16 cellular contexts compared by ENCODE assay signal in the genomic region with DNA sequence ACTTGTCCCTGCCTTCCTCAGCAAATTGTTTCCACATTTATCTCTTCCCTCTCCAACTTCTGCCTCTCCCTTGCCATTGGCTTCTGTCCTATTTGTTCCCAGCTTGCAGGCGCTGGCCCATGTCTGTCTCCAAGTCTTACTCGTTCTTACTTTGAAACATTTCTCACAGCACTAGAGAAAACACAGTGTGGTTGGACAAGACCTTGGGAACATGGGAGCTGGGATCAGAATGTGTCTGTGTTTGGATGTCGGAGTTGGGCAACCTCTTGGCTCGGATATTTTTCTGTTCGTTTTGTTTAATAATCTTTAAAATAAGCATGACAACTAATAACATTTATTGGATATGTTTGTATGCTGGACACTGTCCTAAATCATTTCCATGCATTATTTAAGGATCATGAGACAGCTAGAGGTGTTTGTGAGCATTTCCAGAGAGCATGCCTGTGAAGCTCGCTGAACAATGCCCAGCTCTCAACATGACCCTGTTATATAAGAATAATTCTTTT. TPM values are rescaled to one million over a fixed set of nuclear protein-coding genes. Genes with fewer than 3 reads are reported as not detected.
DNase-seq lines count a peak whose midpoint lies in the region; ATAC-seq and TF ChIP-seq lines count a peak whose summit lies in the region.
"Had no signal": no experiment of that assay in that cellular context is flagged by ENCODE, and none has a peak within 500 bp of the region (broad histone marks: within the 10 kb centered on the region; RNA-seq: fewer than 3 reads in every experiment).

No MANE protein-coding gene starts in this region.

- no peak for DNase-seq in activated naive CD4-positive, alpha-beta T cell treated with anti-CD3 and anti-CD28 coated beads for 36 hours
- DNase-seq in foreskin fibroblast (peak; percentile 38 to 66), mucosa of gallbladder (ENCODE audit: low spot score) (peak; percentile 29), aorta (no peak), KG1 (lab: John Stamatoyannopoulos, UW) (no peak), HAP-1 (ENCODE audit: low spot score in 2 of 2) (no peak)
- no peak for DNase-seq in activated CD4-positive, alpha-beta T cell treated with anti-CD3 and anti-CD28 coated beads, Interleukin-2, amount 50 U/mL, for 1 hour
- DNase-seq: amniotic stem cell, Caco-2, NCI-H1092, small intestine had no signal

- H3K27me3 Mint-ChIP-seq in activated naive CD4-positive, alpha-beta T cell treated with anti-CD3 and anti-CD28 coated beads, Interleukin-2, amount 50 U/mL, for 24 hours: no peaks in the 10 kb centered on the region
- no peaks in the 10 kb centered on the region for H3K27me3 Mint-ChIP-seq in activated naive CD4-positive, alpha-beta T cell treated with anti-CD3 and anti-CD28 coated beads for 36 hours (ENCODE audit: low read depth)

- H3K4me3 ChIP-seq in foreskin fibroblast (ENCODE audit: low read depth in 1 of 2, low read length in 2 of 2) (no peak overlapping the region), aorta (ENCODE audit: low read length in 2 of 2) (no peak overlapping the region), HAP-1 (no peak overlapping the region)
- H3K4me3 ChIP-seq: A549, coronary artery, neural progenitor cell had no signal

- ATAC-seq in aorta (ENCODE audit: low FRiP score): peak; percentile 56
- ATAC-seq: esophagus mucosa had no signal

- H3K27me3 ChIP-seq in aorta (ENCODE audit: control insufficient read depth in 1 of 2, insufficient read depth in 2 of 2, low read length in 1 of 2) (no peaks in the 10 kb centered on the region), HAP-1 (ENCODE audit: low read depth) (no peaks in the 10 kb centered on the region)
- H3K27me3 ChIP-seq: neural progenitor cell had no signal

- H3K4me1 Mint-ChIP-seq in activated naive CD4-positive, alpha-beta T cell treated with anti-CD3 and anti-CD28 coated beads, Interleukin-2, amount 50 U/mL, for 24 hours: peaks cover 16% of the 10 kb centered on the region
- H3K4me1 Mint-ChIP-seq in activated naive CD4-positive, alpha-beta T cell treated with anti-CD3 and anti-CD28 coated beads for 36 hours (ENCODE audit: low read depth): peaks cover 16% of the 10 kb centered on the region

- H3K36me3 ChIP-seq in aorta (ENCODE audit: control insufficient read depth in 1 of 2, insufficient read depth in 2 of 2, low read length in 1 of 2) (no peaks in the 10 kb centered on the region), HAP-1 (replicated peaks) (no peaks in the 10 kb centered on the region)
- H3K36me3 ChIP-seq: neural progenitor cell had no signal

- no peak for TF ChIP-seq CTCF in foreskin fibroblast (IDR thresholded peaks at IDR 0.05; ENCODE audit: low read depth, low read length)

- no peak overlapping the region for H3K4me3 Mint-ChIP-seq in activated naive CD4-positive, alpha-beta T cell treated with anti-CD3 and anti-CD28 coated beads, Interleukin-2, amount 50 U/mL, for 24 hours
- no peak overlapping the region for H3K4me3 Mint-ChIP-seq in activated naive CD4-positive, alpha-beta T cell treated with anti-CD3 and anti-CD28 coated beads for 36 hours
- H3K4me3 Mint-ChIP-seq: neural progenitor cell had no signal

- H3K27ac Mint-ChIP-seq in activated naive CD4-positive, alpha-beta T cell treated with anti-CD3 and anti-CD28 coated beads, Interleukin-2, amount 50 U/mL, for 24 hours: peak overlapping the region; percentile 5
- no peak overlapping the region for H3K27ac Mint-ChIP-seq in activated naive CD4-positive, alpha-beta T cell treated with anti-CD3 and anti-CD28 coated beads for 36 hours
- H3K27ac Mint-ChIP-seq: neural progenitor cell had no signal

- 10 to 16% methylated on average over 6 of the region's 6 CpGs for WGBS in aorta, 2 donors

- intact Hi-C loops in activated naive CD4-positive, alpha-beta T cell treated with anti-CD3 and anti-CD28 coated beads for 36 hours (cut with micrococcal nuclease): loop anchor here (10.0 kb wide), 2 partner anchors 1075 to 1955 kb away; a partner anchor contains a TSS
- intact Hi-C loops in aorta (cut with DNase I): no loop called here

- H3K27ac ChIP-seq in aorta (ENCODE audit: low read depth in 1 of 2, low read length in 2 of 2): no peak overlapping the region
- H3K27ac ChIP-seq: neural progenitor cell had no signal

- H3K9me3 Mint-ChIP-seq in activated naive CD4-positive, alpha-beta T cell treated with anti-CD3 and anti-CD28 coated beads, Interleukin-2, amount 50 U/mL, for 24 hours: no peaks in the 10 kb centered on the region
- H3K9me3 Mint-ChIP-seq in activated naive CD4-positive, alpha-beta T cell treated with anti-CD3 and anti-CD28 coated beads for 36 hours: no peaks in the 10 kb centered on the region
- H3K9me3 Mint-ChIP-seq: neural progenitor cell had no signal

- in situ Hi-C loops in HAP-1 (cut with MboI; ENCODE audit: low sequenced_read_pairs): no loop called here

- CTCF ChIA-PET in activated naive CD4-positive, alpha-beta T cell treated with anti-CD3 and anti-CD28 coated beads for 36 hours (lab: Charles Lee): interaction anchor here (1.1 kb wide), 1 partner anchor 68 kb away, joined by 4 read pairs; no protein-coding TSS in a partner anchor

- no peaks in the 10 kb centered on the region for H3K36me3 Mint-ChIP-seq in activated naive CD4-positive, alpha-beta T cell treated with anti-CD3 and anti-CD28 coated beads, Interleukin-2, amount 50 U/mL, for 24 hours
- peaks cover 2% of the 10 kb centered on the region for H3K36me3 Mint-ChIP-seq in activated naive CD4-positive, alpha-beta T cell treated with anti-CD3 and anti-CD28 coated beads for 36 hours (ENCODE audit: low read depth)

- H3K4me1 ChIP-seq in aorta (ENCODE audit: control insufficient read depth in 1 of 2, insufficient read depth in 2 of 2, low read length in 2 of 2) (no peaks in the 10 kb centered on the region), HAP-1 (no peaks in the 10 kb centered on the region; the same call in 1 of the 2 replicates)

- H3K9me3 ChIP-seq in aorta (ENCODE audit: control insufficient read depth, low read length) (no peaks in the 10 kb centered on the region), HAP-1 (no peaks in the 10 kb centered on the region)
- H3K9me3 ChIP-seq: A549, Caco-2 had no signal

RNA-seq across cellular contexts. Expression of a gene that starts 5.9 kb away (rescaled TPM):
- total RNA-seq in activated naive CD4-positive, alpha-beta T cell treated with anti-CD3 and anti-CD28 coated beads for 36 hours: 10 to 100 TPM; 23.0 to 24.5 TPM
- 41.0 TPM for total RNA-seq in mucosa of gallbladder
- 10 to 100 TPM; 41.8 to 68.5 TPM for total RNA-seq in aorta
- polyA plus RNA-seq in aorta: 10 to 100 TPM; 10.0 to 15.0 TPM

RNA-seq across cellular contexts. Expression of a gene that starts 29.6 kb away (rescaled TPM):
- 100 to 1,000 TPM; 527 to 529 TPM for total RNA-seq in activated naive CD4-positive, alpha-beta T cell treated with anti-CD3 and anti-CD28 coated beads for 36 hours
- total RNA-seq in mucosa of gallbladder (191 TPM), aorta (100 to 1,000 TPM in 1 of 2 donors, 10 to 100 TPM in 1; 77.8 to 111 TPM)
- 10 to 100 TPM; 66.6 to 86.0 TPM for polyA plus RNA-seq in aorta

Comparison
In these comparisons a context has a peak if more than half of its experiments do, and no peak if none do; other contexts are left out.
1. DNase-seq: peak in foreskin fibroblast (2 of 2) and mucosa of gallbladder (single experiment); none in activated naive CD4-positive, alpha-beta T cell treated with anti-CD3 and anti-CD28 coated beads for 36 hours (single experiment), aorta (0 of 2), KG1 (single experiment), activated CD4-positive, alpha-beta T cell treated with anti-CD3 and anti-CD28 coated beads, Interleukin-2, amount 50 U/mL, for 1 hour (single experiment) and HAP-1 (0 of 2).